26 cellular contexts compared by ENCODE assay signal in genomic region chr1:155952505-155952890, GRCh38. TPM values are rescaled to one million over a fixed set of nuclear protein-coding genes. Genes with fewer than 3 reads are reported as not detected.
DNase-seq lines count a peak whose midpoint lies in the region; ATAC-seq lines count a peak whose summit lies in the region.
"Had no signal": no experiment of that assay in that cellular context is flagged by ENCODE, and none has a peak within 500 bp of the region (broad histone marks: within the 10 kb centered on the region; RNA-seq: fewer than 3 reads in every experiment).

No MANE protein-coding gene starts in this region.

- H3K36me3 ChIP-seq in naive thymus-derived CD4-positive, alpha-beta T cell (ENCODE audit: control insufficient read depth in 2 of 3, insufficient read depth in 3 of 3, low read length in 3 of 3) = peaks cover 35 to 94% (median 38%) of the 10 kb centered on the region in 3 experiments

- H3K4me1 ChIP-seq in naive thymus-derived CD4-positive, alpha-beta T cell (ENCODE audit: control insufficient read depth in 2 of 2, insufficient read depth in 2 of 2, low read length in 2 of 2) = no peaks in the 10 kb centered on the region
- H3K4me1 ChIP-seq: right atrium auricular region had no signal

- POLR2A ChIA-PET in activated CD8-positive, alpha-beta T cell treated with anti-CD3 and anti-CD28 coated beads, Interleukin-2, amount 10 ng/mL, durations not matched to agents 7 days and 5 days (lab: Charles Lee) = no interaction called here
- POLR2A ChIA-PET in naive thymus-derived CD4-positive, alpha-beta T cell (lab: Charles Lee) = interaction anchor here (1.5 kb wide), 1 partner anchor 24 kb away, joined by 4 read pairs; no protein-coding TSS in a partner anchor

- H3K27me3 ChIP-seq in naive thymus-derived CD4-positive, alpha-beta T cell (ENCODE audit: control insufficient read depth in 2 of 2, insufficient read depth in 2 of 2, low read length in 2 of 2) = no peaks in the 10 kb centered on the region
- H3K27me3 ChIP-seq: right atrium auricular region, tibial nerve had no signal

- peak overlapping the region; percentile 77 to 85 for H3K27ac Mint-ChIP-seq in activated naive CD4-positive, alpha-beta T cell treated with anti-CD3 and anti-CD28 coated beads, Interleukin-2, amount 50 U/mL, for 72 hours
- peak overlapping the region; percentile 63 for H3K27ac Mint-ChIP-seq in activated CD8-positive, alpha-beta T cell treated with anti-CD3 and anti-CD28 coated beads, Interleukin-2, amount 10 ng/mL, durations not matched to agents 7 days and 5 days
- peak overlapping the region in 2 of 9 donors; percentile 14 to 83 for H3K27ac Mint-ChIP-seq in naive thymus-derived CD4-positive, alpha-beta T cell
- H3K27ac Mint-ChIP-seq: activated CD4-positive, alpha-beta T cell treated with anti-CD3 and anti-CD28 coated beads, Interleukin-2, amount 10 ng/mL, durations not matched to agents 7 days and 5 days had no signal

- intact Hi-C loops in naive thymus-derived CD4-positive, alpha-beta T cell (cut with micrococcal nuclease) = no loop called here

- no peaks in the 10 kb centered on the region for H3K9me3 Mint-ChIP-seq in activated naive CD4-positive, alpha-beta T cell treated with anti-CD3 and anti-CD28 coated beads, Interleukin-2, amount 50 U/mL, for 72 hours
- no peaks in the 10 kb centered on the region for H3K9me3 Mint-ChIP-seq in activated CD8-positive, alpha-beta T cell treated with anti-CD3 and anti-CD28 coated beads, Interleukin-2, amount 10 ng/mL, durations not matched to agents 7 days and 5 days (ENCODE audit: insufficient read depth)
- no peaks in the 10 kb centered on the region for H3K9me3 Mint-ChIP-seq in naive thymus-derived CD4-positive, alpha-beta T cell
- H3K9me3 Mint-ChIP-seq: activated CD4-positive, alpha-beta T cell treated with anti-CD3 and anti-CD28 coated beads, Interleukin-2, amount 10 ng/mL, durations not matched to agents 7 days and 5 days; neural crest cell had no signal

- H3K9me3 ChIP-seq in naive thymus-derived CD4-positive, alpha-beta T cell (ENCODE audit: control insufficient read depth in 2 of 3, low read length in 3 of 3) = no peaks in the 10 kb centered on the region
- H3K9me3 ChIP-seq: right atrium auricular region, tibial nerve had no signal

- H3K4me3 ChIP-seq in naive thymus-derived CD4-positive, alpha-beta T cell (ENCODE audit: low read length) = no peak overlapping the region
- H3K4me3 ChIP-seq: right atrium auricular region, smooth muscle cell, tibial nerve had no signal

- peak overlapping the region; percentile 44 for H3K27ac ChIP-seq in naive thymus-derived CD4-positive, alpha-beta T cell (ENCODE audit: low read depth, low read length)
- H3K27ac ChIP-seq: right atrium auricular region, WERI-Rb-1 had no signal

- no peak for ATAC-seq in activated naive CD4-positive, alpha-beta T cell treated with anti-CD3 and anti-CD28 coated beads, Interleukin-2, amount 50 U/mL, for 72 hours
- ATAC-seq in activated CD8-positive, alpha-beta T cell treated with anti-CD3 and anti-CD28 coated beads, Interleukin-2, amount 10 ng/mL, durations not matched to agents 7 days and 5 days = no peak
- no peak for ATAC-seq in naive thymus-derived CD4-positive, alpha-beta T cell
- no peak for ATAC-seq in HG02763 (IDR thresholded peaks at IDR 0.05; ENCODE audit: unreplicated experiment)
- ATAC-seq: left lobe of liver had no signal

- peaks cover 8% of the 10 kb centered on the region for H3K4me1 Mint-ChIP-seq in activated CD8-positive, alpha-beta T cell treated with anti-CD3 and anti-CD28 coated beads, Interleukin-2, amount 10 ng/mL, durations not matched to agents 7 days and 5 days (ENCODE audit: low read depth)
- H3K4me1 Mint-ChIP-seq in naive thymus-derived CD4-positive, alpha-beta T cell = peaks cover 0 to 13% (median 2%) of the 10 kb centered on the region in 7 donors
- H3K4me1 Mint-ChIP-seq: neural crest cell had no signal

- H3K36me3 Mint-ChIP-seq in activated naive CD4-positive, alpha-beta T cell treated with anti-CD3 and anti-CD28 coated beads, Interleukin-2, amount 50 U/mL, for 72 hours = peaks cover 28 to 50% of the 10 kb centered on the region in 2 donors
- H3K36me3 Mint-ChIP-seq in activated CD8-positive, alpha-beta T cell treated with anti-CD3 and anti-CD28 coated beads, Interleukin-2, amount 10 ng/mL, durations not matched to agents 7 days and 5 days (ENCODE audit: low read depth) = peaks cover 67% of the 10 kb centered on the region
- H3K36me3 Mint-ChIP-seq in naive thymus-derived CD4-positive, alpha-beta T cell = peaks cover 12 to 38% (median 15%) of the 10 kb centered on the region in 5 donors

- DNase-seq in activated naive CD4-positive, alpha-beta T cell treated with anti-CD3 and anti-CD28 coated beads, Interleukin-2, amount 50 U/mL, for 72 hours (ENCODE audit: low spot score in 2 of 2) = no peak
- DNase-seq in activated naive CD4-positive, alpha-beta T cell treated with anti-CD3 and anti-CD28 coated beads, Interleukin-2, amount 50 U/mL, for 16 hours = no peak
- DNase-seq in activated CD8-positive, alpha-beta T cell treated with anti-CD3 and anti-CD28 coated beads, Interleukin-2, amount 10 ng/mL, durations not matched to agents 7 days and 5 days = no peak
- DNase-seq in naive thymus-derived CD4-positive, alpha-beta T cell = no peak
- DNase-seq in activated CD4-positive, alpha-beta T cell treated with anti-CD3 and anti-CD28 coated beads for 48 hours = no peak
- DNase-seq in NAMALWA (ENCODE audit: low spot score) = no peak
- DNase-seq: activated CD4-positive, alpha-beta T cell treated with anti-CD3 and anti-CD28 coated beads, Interleukin-2, amount 10 ng/mL, durations not matched to agents 7 days and 5 days; caudate nucleus; cortex of kidney; DMS153; GOT3; IMR-90; mesendoderm; NCI-H146; NCI-H226; stimulated activated CD4-positive, alpha-beta T cell treated with anti-CD3 and anti-CD28 coated beads, Interleukin-1b, Interleukin-23, amount 100 ng/mL, for 48 hours; T1000; WERI-Rb-1 had no signal

- CTCF ChIA-PET in activated CD8-positive, alpha-beta T cell treated with anti-CD3 and anti-CD28 coated beads, Interleukin-2, amount 10 ng/mL, durations not matched to agents 7 days and 5 days (lab: Charles Lee) = no interaction called here
- CTCF ChIA-PET in naive thymus-derived CD4-positive, alpha-beta T cell (lab: Charles Lee) = no interaction called here

- no peak overlapping the region for H3K4me3 Mint-ChIP-seq in activated CD8-positive, alpha-beta T cell treated with anti-CD3 and anti-CD28 coated beads, Interleukin-2, amount 10 ng/mL, durations not matched to agents 7 days and 5 days
- no peak overlapping the region for H3K4me3 Mint-ChIP-seq in naive thymus-derived CD4-positive, alpha-beta T cell
- H3K4me3 Mint-ChIP-seq: activated CD4-positive, alpha-beta T cell treated with anti-CD3 and anti-CD28 coated beads, Interleukin-2, amount 10 ng/mL, durations not matched to agents 7 days and 5 days; neural crest cell had no signal

- H3K27me3 Mint-ChIP-seq in activated CD8-positive, alpha-beta T cell treated with anti-CD3 and anti-CD28 coated beads, Interleukin-2, amount 10 ng/mL, durations not matched to agents 7 days and 5 days (ENCODE audit: low read depth) = no peaks in the 10 kb centered on the region
- H3K27me3 Mint-ChIP-seq in naive thymus-derived CD4-positive, alpha-beta T cell = no peaks in the 10 kb centered on the region
- H3K27me3 Mint-ChIP-seq: activated CD4-positive, alpha-beta T cell treated with anti-CD3 and anti-CD28 coated beads, Interleukin-2, amount 10 ng/mL, durations not matched to agents 7 days and 5 days had no signal

RNA-seq across cellular contexts. Expression of gene RXFP4, which starts 11.1 kb away (rescaled TPM):
- total RNA-seq in activated naive CD4-positive, alpha-beta T cell treated with anti-CD3 and anti-CD28 coated beads, Interleukin-2, amount 50 U/mL, for 72 hours = not detected
- total RNA-seq in activated CD8-positive, alpha-beta T cell treated with anti-CD3 and anti-CD28 coated beads, Interleukin-2, amount 10 ng/mL, durations not matched to agents 7 days and 5 days = not detected
- not detected for total RNA-seq in naive thymus-derived CD4-positive, alpha-beta T cell
- polyA plus RNA-seq in naive thymus-derived CD4-positive, alpha-beta T cell = 1 to 10 TPM in 1 of 2 donors, under 1 TPM in 1; 0.60 to 1.3 TPM
- total RNA-seq: activated CD4-positive, alpha-beta T cell treated with anti-CD3 and anti-CD28 coated beads, Interleukin-2, amount 10 ng/mL, durations not matched to agents 7 days and 5 days; G401; IMR-90; left lobe of liver; neural crest cell; right atrium auricular region; smooth muscle cell; tibial nerve had no signal
- polyA plus RNA-seq: BJ, IMR-90 had no signal

RNA-seq across cellular contexts. Expression of gene KHDC4, which starts 18.3 kb away (rescaled TPM):
- total RNA-seq in activated naive CD4-positive, alpha-beta T cell treated with anti-CD3 and anti-CD28 coated beads, Interleukin-2, amount 50 U/mL, for 72 hours = 100 to 1,000 TPM in 1 of 2 donors, 10 to 100 TPM in 1; 81.2 to 100 TPM
- total RNA-seq in activated CD8-positive, alpha-beta T cell treated with anti-CD3 and anti-CD28 coated beads, Interleukin-2, amount 10 ng/mL, durations not matched to agents 7 days and 5 days = 10 to 100 TPM; 64.5 to 68.9 TPM
- total RNA-seq in naive thymus-derived CD4-positive, alpha-beta T cell = 100 to 1,000 TPM in 2 of 5 experiments, 10 to 100 TPM in 3; 64.6 to 117 (median 79.8) TPM
- polyA plus RNA-seq in naive thymus-derived CD4-positive, alpha-beta T cell = 1 to 10 TPM; 8.1 to 9.3 TPM

RNA-seq across cellular contexts. Expression of gene ARHGEF2, which starts 25.8 kb away (rescaled TPM):
- 100 to 1,000 TPM; 131 to 238 TPM for total RNA-seq in activated naive CD4-positive, alpha-beta T cell treated with anti-CD3 and anti-CD28 coated beads, Interleukin-2, amount 50 U/mL, for 72 hours
- 100 to 1,000 TPM; 142 to 147 TPM for total RNA-seq in activated CD8-positive, alpha-beta T cell treated with anti-CD3 and anti-CD28 coated beads, Interleukin-2, amount 10 ng/mL, durations not matched to agents 7 days and 5 days
- 100 to 1,000 TPM; 108 to 236 (median 182) TPM for total RNA-seq in naive thymus-derived CD4-positive, alpha-beta T cell
- polyA plus RNA-seq in naive thymus-derived CD4-positive, alpha-beta T cell = 10 to 100 TPM; 17.0 to 28.5 TPM

RNA-seq across cellular contexts. Expression of gene RIT1, which starts 41.3 kb away (rescaled TPM):
- total RNA-seq in activated naive CD4-positive, alpha-beta T cell treated with anti-CD3 and anti-CD28 coated beads, Interleukin-2, amount 50 U/mL, for 72 hours = 10 to 100 TPM; 33.1 to 49.2 TPM
- 10 to 100 TPM; 26.0 to 26.4 TPM for total RNA-seq in activated CD8-positive, alpha-beta T cell treated with anti-CD3 and anti-CD28 coated beads, Interleukin-2, amount 10 ng/mL, durations not matched to agents 7 days and 5 days
- total RNA-seq in naive thymus-derived CD4-positive, alpha-beta T cell = 10 to 100 TPM; 34.0 to 83.9 (median 41.4) TPM
- polyA plus RNA-seq in naive thymus-derived CD4-positive, alpha-beta T cell = 10 to 100 TPM; 19.1 to 19.7 TPM
